In the genomic region with DNA sequence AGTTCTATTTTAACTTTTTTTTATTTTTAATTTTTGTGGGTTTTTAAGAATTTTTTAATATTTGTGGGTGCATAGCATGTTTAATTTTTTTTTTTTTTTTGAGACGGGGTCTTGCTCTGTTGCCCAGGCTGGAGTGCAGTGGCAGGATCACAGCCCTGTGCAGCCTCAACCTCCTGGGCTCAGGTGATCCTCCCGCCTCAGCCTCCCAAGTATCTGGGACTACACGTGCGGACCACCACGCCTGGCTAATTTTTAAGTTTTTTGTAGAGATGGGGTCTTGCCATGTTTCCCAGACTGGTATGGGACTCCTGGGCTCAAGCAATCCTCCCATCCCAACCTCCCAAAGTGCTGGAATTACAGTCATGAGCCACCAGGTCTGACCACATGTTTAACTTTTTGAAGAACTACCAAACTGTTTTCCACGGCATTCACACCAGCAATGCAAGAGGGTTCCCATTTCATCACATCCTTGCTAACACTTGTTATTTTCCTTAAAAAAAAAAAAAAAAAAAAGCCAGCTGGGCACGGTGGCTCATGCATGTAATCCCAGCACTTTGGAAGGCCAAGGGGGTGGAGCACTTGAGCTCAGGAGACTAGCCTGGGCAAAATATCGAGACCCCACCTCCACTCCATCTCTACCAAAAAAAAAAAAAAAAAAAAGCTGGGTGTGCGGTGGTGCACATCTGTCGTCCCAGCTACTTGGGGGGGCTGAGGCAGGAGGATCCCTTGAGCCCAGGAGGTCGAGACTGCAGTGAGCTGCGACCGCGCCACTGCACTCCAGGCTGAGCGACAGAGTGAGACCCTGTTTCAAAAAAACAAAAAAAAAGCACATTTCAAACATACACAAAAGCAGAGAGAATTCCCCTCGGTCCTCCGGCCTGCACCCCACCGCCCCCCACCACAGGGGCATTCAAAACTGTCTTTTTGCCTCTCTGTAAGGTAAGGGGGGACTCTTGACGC, we compare ENCODE assay signal across 10 cellular contexts. TPM values are rescaled to one million over a fixed set of nuclear protein-coding genes. Genes with fewer than 3 reads are reported as not detected.
DNase-seq lines count a peak whose midpoint lies in the region; ATAC-seq and TF ChIP-seq lines count a peak whose summit lies in the region.
"Had no signal": no experiment of that assay in that cellular context is flagged by ENCODE, and none has a peak within 500 bp of the region (broad histone marks: within the 10 kb centered on the region; RNA-seq: fewer than 3 reads in every experiment).

No MANE protein-coding gene starts in this region.

- H3K9ac ChIP-seq in SK-N-MC (ENCODE audit: insufficient read length): no peak overlapping the region

- H3K4me1 ChIP-seq in ovary (ENCODE audit: insufficient read depth): peaks cover 7% of the 10 kb centered on the region

- no peak for TF ChIP-seq POLR2A in ovary (IDR thresholded peaks at IDR 0.05)

- H3K4me3 ChIP-seq in SK-N-MC (peak overlapping the region; percentile 65), foreskin fibroblast (ENCODE audit: low read depth in 1 of 2, low read length in 2 of 2) (peak overlapping the region in 1 of 2 donors; percentile 38), ovary (no peak overlapping the region)

- H3K9me3 ChIP-seq in SK-N-MC (ENCODE audit: low read depth, low read length) (no peaks in the 10 kb centered on the region), ovary (no peaks in the 10 kb centered on the region)

- no peak for TF ChIP-seq EP300 in ovary (IDR thresholded peaks at IDR 0.05)

- no peak for TF ChIP-seq CTCF in AG09319 (IDR thresholded peaks at IDR 0.05; ENCODE audit: low read depth, low read length)
- TF ChIP-seq CTCF in foreskin fibroblast (IDR thresholded peaks at IDR 0.05; ENCODE audit: low read depth, low read length): no peak
- no peak for TF ChIP-seq CTCF in ovary (IDR thresholded peaks at IDR 0.05)

- no peak overlapping the region for H3K27ac ChIP-seq in SK-N-MC
- H3K27ac ChIP-seq in ovary: peak overlapping the region; percentile 63 to 77

- DNase-seq in AG09319 (ENCODE audit: extremely low read depth, low read depth) (peak; percentile 66), SK-N-MC (ENCODE audit: low read depth, low spot score) (no peak), foreskin fibroblast (peak; percentile 72 to 80), ovary (peak in 1 of 5 donors; percentile 65), middle frontal gyrus (ENCODE audit: extremely low spot score, low spot score) (no peak), DMS153 (lab: John Stamatoyannopoulos, UW) (no peak), epidermal melanocyte (ENCODE audit: insufficient read length, low spot score) (no peak)
- DNase-seq: effector memory CD8-positive, alpha-beta T cell; stimulated activated CD4-positive, alpha-beta T cell treated with anti-CD3 and anti-CD28 coated beads, Interleukin-2, amount 100 ng/mL, for 48 hours had no signal

- intact Hi-C loops in ovary (cut with DNase I): no loop called here

- 57 to 67% (median 64%) methylated on average over 19 of the region's 19 CpGs for WGBS in ovary, 3 donors

- ATAC-seq in GM21447 (IDR thresholded peaks at IDR 0.05; ENCODE audit: unreplicated experiment): no peak
- ATAC-seq: effector memory CD8-positive, alpha-beta T cell had no signal

- H3K36me3 ChIP-seq in SK-N-MC (ENCODE audit: insufficient read depth, low read length) (no peaks in the 10 kb centered on the region), ovary (no peaks in the 10 kb centered on the region)

- H3K27me3 ChIP-seq in ovary: no peaks in the 10 kb centered on the region

RNA-seq across cellular contexts. Expression of a gene that starts 16.7 kb away (rescaled TPM):
- total RNA-seq in ovary: 10 to 100 TPM; 21.3 to 37.3 (median 26.9) TPM
- polyA plus RNA-seq in ovary: 10 to 100 TPM; 21.3 to 37.8 TPM

RNA-seq across cellular contexts. Expression of a gene that starts 16.8 kb away (rescaled TPM):
- total RNA-seq in ovary: 100 to 1,000 TPM; 143 to 194 (median 161) TPM
- polyA plus RNA-seq in ovary: 100 to 1,000 TPM in 1 of 2 donors, 10 to 100 TPM in 1; 23.1 to 200 TPM

RNA-seq across cellular contexts. Expression of a gene that starts 58.3 kb away (rescaled TPM):
- 10 to 100 TPM in 6 of 7 donors, 1 to 10 TPM in 1; 9.0 to 23.8 (median 14.0) TPM for total RNA-seq in ovary
- 10 to 100 TPM in 1 of 2 donors, under 1 TPM in 1; 0.42 to 17.4 TPM for polyA plus RNA-seq in ovary

Comparison
In these comparisons a context has a peak if more than half of its experiments do, and no peak if none do; other contexts are left out.
1. DNase-seq: peak in AG09319 (single experiment) and foreskin fibroblast (2 of 2); none in SK-N-MC (single experiment), middle frontal gyrus (single experiment), DMS153 (single experiment) and epidermal melanocyte (single experiment).